ENCODE assay signal across 1 cellular context in genomic region chr20:49259284-49259683, GRCh38.
TF ChIP-seq lines count a peak whose summit lies in the region.

No MANE protein-coding gene starts in this region.

TF ChIP-seq in endothelial cell of umbilical vein, 7 proteins besides CTCF, POLR2A, EP300 and RAD21:
- peak; percentile 6 for TF ChIP-seq JUN (IDR thresholded peaks at IDR 0.05; ENCODE audit: borderline replicate concordance, insufficient read depth, insufficient read length, low read depth)
- TF ChIP-seq FOS (IDR thresholded peaks at IDR 0.05; ENCODE audit: borderline replicate concordance, insufficient read depth, low read length) = no peak
- no peak for TF ChIP-seq POLR2AphosphoS5 (IDR thresholded peaks at IDR 0.05; ENCODE audit: insufficient read depth, low read depth, low read length)
